Comparison of ENCODE assay signal across 1 cellular context in genomic region chr3:196662711-196663571, GRCh38.
TF ChIP-seq lines count a peak whose summit lies in the region.

No MANE protein-coding gene starts in this region.

TF ChIP-seq in IMR-90, 13 proteins besides CTCF, POLR2A, EP300 and RAD21:
- TF ChIP-seq CEBPB (IDR thresholded peaks at IDR 0.05; ENCODE audit: low read depth, low read length) = no peak
- TF ChIP-seq ELK1 (IDR thresholded peaks at IDR 0.05; ENCODE audit: borderline replicate concordance, low read depth, low read length) = no peak
- no peak for TF ChIP-seq SMC3 (IDR thresholded peaks at IDR 0.05; ENCODE audit: low read depth, low read length)
- no peak for TF ChIP-seq NFE2L2 (IDR thresholded peaks at IDR 0.05; ENCODE audit: low read depth, low read length)
- TF ChIP-seq MAFK (IDR thresholded peaks at IDR 0.05; ENCODE audit: low read depth, low read length) = no peak
- no peak for TF ChIP-seq MAZ (IDR thresholded peaks at IDR 0.05; ENCODE audit: borderline replicate concordance, low read depth, low read length)
- TF ChIP-seq RCOR1 (IDR thresholded peaks at IDR 0.05; ENCODE audit: insufficient replicate concordance, low read length) = no peak
- no peak for TF ChIP-seq USF2 (IDR thresholded peaks at IDR 0.05; ENCODE audit: low read depth, low read length)
- no peak for TF ChIP-seq RFX5 (IDR thresholded peaks at IDR 0.05; ENCODE audit: low read depth, low read length)
